In the genomic region with DNA sequence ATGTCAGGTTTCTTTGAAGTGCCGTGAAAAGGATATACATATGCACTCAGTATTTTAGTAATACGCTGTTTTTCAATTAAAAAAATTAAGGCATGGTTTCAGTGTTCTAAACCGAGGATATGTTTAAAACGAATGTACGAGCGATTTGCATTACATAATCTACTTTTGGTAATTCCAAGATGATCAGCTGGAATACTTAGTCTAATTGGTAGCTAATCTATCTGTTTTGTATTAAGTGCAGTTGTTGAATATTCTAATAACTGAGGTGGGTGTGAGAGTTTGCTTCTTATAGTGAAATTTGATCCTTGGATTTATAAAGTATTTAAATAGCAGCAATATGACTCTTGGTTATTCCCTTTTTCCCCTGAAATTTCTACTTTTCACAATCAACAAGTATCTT, we compare ENCODE assay signal across 9 cellular contexts. TPM values are rescaled to one million over a fixed set of nuclear protein-coding genes. Genes with fewer than 3 reads are reported as not detected.
DNase-seq lines count a peak whose midpoint lies in the region; ATAC-seq lines count a peak whose summit lies in the region.
"Had no signal": no experiment of that assay in that cellular context is flagged by ENCODE, and none has a peak within 500 bp of the region (broad histone marks: within the 10 kb centered on the region; RNA-seq: fewer than 3 reads in every experiment).

No MANE protein-coding gene starts in this region.

- peak overlapping the region; percentile 96 for H3K4me3 Mint-ChIP-seq in natural killer cell treated with Interleukin-12 subunit alpha and Interleukin-12 subunit beta and Interleukin-15 and Interleukin-18, amount 100 ng/mL, for 72 hours

- H3K27me3 Mint-ChIP-seq in natural killer cell treated with Interleukin-12 subunit alpha and Interleukin-12 subunit beta and Interleukin-15 and Interleukin-18, amount 100 ng/mL, for 72 hours = no peaks in the 10 kb centered on the region

- H3K4me1 Mint-ChIP-seq in natural killer cell treated with Interleukin-12 subunit alpha and Interleukin-12 subunit beta and Interleukin-15 and Interleukin-18, amount 100 ng/mL, for 72 hours (ENCODE audit: low read depth in 2 of 2) = peaks cover 32 to 35% of the 10 kb centered on the region in 2 donors

- H3K4me2 ChIP-seq in BLaER1 treated with 17β-estradiol and CSF1 and Interleukin-3, amounts not matched to agents 10 nM and 100 nM = peak overlapping the region; percentile 83 to 99 (median 89)

- H4K20me1 ChIP-seq in BLaER1 treated with 17β-estradiol and CSF1 and Interleukin-3, amounts not matched to agents 10 nM and 100 nM = peaks cover 17 to 58% (median 52%) of the 10 kb centered on the region in 11 experiments; a peak in 21 of 22 replicates

- peak overlapping the region; percentile 81 to 98 (median 94) for H3K4me3 ChIP-seq in BLaER1 treated with 17β-estradiol and CSF1 and Interleukin-3, amounts not matched to agents 10 nM and 100 nM
- H3K4me3 ChIP-seq in MG63 (peak overlapping the region; percentile 84), duodenal mucosa (ENCODE audit: low read depth in 1 of 2, low read length in 2 of 2) (peak overlapping the region; percentile 91 to 94)

- H3K27ac Mint-ChIP-seq in natural killer cell treated with Interleukin-12 subunit alpha and Interleukin-12 subunit beta and Interleukin-15 and Interleukin-18, amount 100 ng/mL, for 72 hours = peak overlapping the region; percentile 71 to 92

- peaks cover 0 to 5% (median 0%) of the 10 kb centered on the region in 11 experiments; a peak in 3 of 22 replicates for H3K9me3 ChIP-seq in BLaER1 treated with 17β-estradiol and CSF1 and Interleukin-3, amounts not matched to agents 10 nM and 100 nM (replicated peaks in 1 of 11)
- H3K9me3 ChIP-seq in MG63 = no peaks in the 10 kb centered on the region
- H3K9me3 ChIP-seq in duodenal mucosa (ENCODE audit: control insufficient read depth in 1 of 2, low read length in 2 of 2) = no peaks in the 10 kb centered on the region

- peaks cover 0 to 10% (median 0%) of the 10 kb centered on the region in 11 experiments; a peak in 2 of 22 replicates for H3K36me3 ChIP-seq in BLaER1 treated with 17β-estradiol and CSF1 and Interleukin-3, amounts not matched to agents 10 nM and 100 nM
- H3K36me3 ChIP-seq in MG63 = no peaks in the 10 kb centered on the region
- no peaks in the 10 kb centered on the region for H3K36me3 ChIP-seq in duodenal mucosa (ENCODE audit: control insufficient read depth in 1 of 2, insufficient read depth in 2 of 2, low read length in 2 of 2)

- no peaks in the 10 kb centered on the region for H3K9me3 Mint-ChIP-seq in natural killer cell treated with Interleukin-12 subunit alpha and Interleukin-12 subunit beta and Interleukin-15 and Interleukin-18, amount 100 ng/mL, for 72 hours

- no peaks in the 10 kb centered on the region for H3K27me3 ChIP-seq in BLaER1 treated with 17β-estradiol and CSF1 and Interleukin-3, amounts not matched to agents 10 nM and 100 nM
- H3K27me3 ChIP-seq in MG63 (no peaks in the 10 kb centered on the region), duodenal mucosa (ENCODE audit: control insufficient read depth in 1 of 2, insufficient read depth in 2 of 2, low read length in 2 of 2) (no peaks in the 10 kb centered on the region)

- H3K36me3 Mint-ChIP-seq in natural killer cell treated with Interleukin-12 subunit alpha and Interleukin-12 subunit beta and Interleukin-15 and Interleukin-18, amount 100 ng/mL, for 72 hours = no peaks in the 10 kb centered on the region

- H3K9ac ChIP-seq in BLaER1 treated with 17β-estradiol and CSF1 and Interleukin-3, amounts not matched to agents 10 nM and 100 nM = peak overlapping the region; percentile 90 to 97 (median 94)
- peak overlapping the region; percentile 74 to 85 for H3K9ac ChIP-seq in duodenal mucosa (ENCODE audit: low read depth in 1 of 2, low read length in 2 of 2)

- peaks cover 17 to 51% (median 25%) of the 10 kb centered on the region in 10 experiments for H3K4me1 ChIP-seq in BLaER1 treated with 17β-estradiol and CSF1 and Interleukin-3, amounts not matched to agents 10 nM and 100 nM
- H3K4me1 ChIP-seq in duodenal mucosa (ENCODE audit: control insufficient read depth in 1 of 2, insufficient read depth in 2 of 2, low read length in 2 of 2) = peaks cover 17 to 21% of the 10 kb centered on the region in 2 donors

- peak overlapping the region in 9 of 11 experiments; percentile 87 to 93 (median 90); a peak in 15 of 22 replicates for H3K27ac ChIP-seq in BLaER1 treated with 17β-estradiol and CSF1 and Interleukin-3, amounts not matched to agents 10 nM and 100 nM
- H3K27ac ChIP-seq in duodenal mucosa (ENCODE audit: low read depth, low read length) = no peak overlapping the region

- no peak for DNase-seq in MG63
- DNase-seq in natural killer cell treated with Interleukin-12 subunit alpha and Interleukin-12 subunit beta and Interleukin-15 and Interleukin-18, amount 100 ng/mL, for 72 hours (ENCODE audit: low spot score) = no peak
- no peak for DNase-seq in NCI-H1048 (lab: John Stamatoyannopoulos, UW)
- DNase-seq in stimulated activated CD4-positive, alpha-beta T cell treated with anti-CD3 and anti-CD28 coated beads, Interleukin-1b, Interleukin-23, amount 100 ng/mL, for 48 hours = no peak
- DNase-seq: NCI-H510A treated with DMSO at 0.1 percent for 48 hours had no signal

- no peak for ATAC-seq in natural killer cell treated with Interleukin-12 subunit alpha and Interleukin-12 subunit beta and Interleukin-15 and Interleukin-18, amount 100 ng/mL, for 72 hours
- ATAC-seq in HG02759 (IDR thresholded peaks at IDR 0.05; ENCODE audit: unreplicated experiment) (no peak), HG02678 (IDR thresholded peaks at IDR 0.05; ENCODE audit: unreplicated experiment) (no peak)

RNA-seq across cellular contexts. Expression of a gene that starts 1.3 kb away (rescaled TPM):
- 15.4 and 21.4 TPM in 2 replicates for total RNA-seq in MG63 (2014; rRNA removed; shearing (Covaris generic); ENCODE audit: low replicate concordance)
- total RNA-seq in natural killer cell treated with Interleukin-12 subunit alpha and Interleukin-12 subunit beta and Interleukin-15 and Interleukin-18, amount 100 ng/mL, for 72 hours = 10 to 100 TPM; 20.8 to 25.4 TPM
